1 cellular context compared by ENCODE assay signal in genomic region chr22:18056161-18056666, GRCh38.
TF ChIP-seq lines count a peak whose summit lies in the region.

No MANE protein-coding gene starts in this region.

TF ChIP-seq in HCT116, 20 proteins besides CTCF, POLR2A, EP300 and RAD21 (continued from another document):
- no peak for TF ChIP-seq CEBPB (IDR thresholded peaks at IDR 0.05; ENCODE audit: low read depth)
- TF ChIP-seq CBX3 (IDR thresholded peaks at IDR 0.05; ENCODE audit: low read depth): no peak
- TF ChIP-seq SIN3A (IDR thresholded peaks at IDR 0.05; ENCODE audit: low read depth): no peak
- TF ChIP-seq ZNF274 (IDR thresholded peaks at IDR 0.05; ENCODE audit: low read depth, low read length): no peak
- TF ChIP-seq EZH2phosphoT487 (IDR thresholded peaks at IDR 0.05; ENCODE audit: borderline replicate concordance): no peak
- no peak for TF ChIP-seq JUND (IDR thresholded peaks at IDR 0.05)
- TF ChIP-seq SRF (IDR thresholded peaks at IDR 0.05; ENCODE audit: low read depth): no peak
- no peak for TF ChIP-seq ZFX (IDR thresholded peaks at IDR 0.05)
- TF ChIP-seq ATF3 (IDR thresholded peaks at IDR 0.05): no peak
